ENCODE assay signal across 8 cellular contexts in genomic region chr5:73792687-73793320, GRCh38.
A peak's percentile ranks its signal among the peaks of the same experiment; 100 is the strongest.
DNase-seq lines count a peak whose midpoint lies in the region; ATAC-seq, FAIRE-seq and TF ChIP-seq lines count a peak whose summit lies in the region.

No MANE protein-coding gene starts in this region.

- no peak overlapping the region for H4K8ac ChIP-seq in H1 (ENCODE audit: extremely low read depth, insufficient read depth, low read length)

- peak; percentile 88 to 96 (median 96) for TF ChIP-seq CTCF in H1 (IDR thresholded peaks at IDR 0.05; ENCODE audit: control extremely low read depth in 1 of 3, insufficient read depth in 1 of 3, low read depth in 1 of 3, low read length in 3 of 3)

- no peaks in the 10 kb centered on the region for H3K4me1 Mint-ChIP-seq in activated CD8-positive, alpha-beta T cell treated with anti-CD3 and anti-CD28 coated beads, Interleukin-2, amount 10 ng/mL, durations not matched to agents 7 days and 5 days (ENCODE audit: low read depth)

- H3K9ac ChIP-seq in H1 (replicated peaks in 1 of 4; ENCODE audit: extremely low read depth in 1 of 4, low read depth in 3 of 4, low read length in 3 of 4) = no peak overlapping the region

- H3K4me1 ChIP-seq in H1 (replicated peaks in 1 of 4; ENCODE audit: control insufficient read depth in 3 of 4, insufficient read depth in 4 of 4, low read length in 3 of 4) = peaks cover 0 to 5% (median 0%) of the 10 kb centered on the region in 4 experiments; a peak in 1 of 7 replicates

- no peaks in the 10 kb centered on the region for H4K20me1 ChIP-seq in H1 (replicated peaks in 1 of 2; ENCODE audit: control insufficient read depth in 1 of 2, insufficient read depth in 2 of 2, low read length in 2 of 2)

- no peak overlapping the region for H3K4me2 ChIP-seq in H1 (ENCODE audit: insufficient read depth in 1 of 2, low read depth in 2 of 2, low read length in 2 of 2)

- no peak for TF ChIP-seq POLR2A in H1 (IDR thresholded peaks at IDR 0.05; ENCODE audit: control extremely low read depth in 1 of 2, low read depth in 2 of 2, low read length in 2 of 2)
- TF ChIP-seq POLR2A in GM18505 (IDR thresholded peaks at IDR 0.05; ENCODE audit: borderline replicate concordance, extremely low read depth, insufficient read depth, insufficient read length) = no peak

- H2BK12ac ChIP-seq in H1 (ENCODE audit: low read depth, low read length) = no peak overlapping the region

- no peak overlapping the region for H3K14ac ChIP-seq in H1 (ENCODE audit: insufficient read length)

- H2BK15ac ChIP-seq in H1 (ENCODE audit: low read length) = no peak overlapping the region

- no peak overlapping the region for H4K5ac ChIP-seq in H1 (ENCODE audit: insufficient read length, low read depth, low read length)

- H3K18ac ChIP-seq in H1 (ENCODE audit: extremely low read depth, low read length) = no peak overlapping the region

- H3K27me3 ChIP-seq in H1 (replicated peaks in 1 of 4; ENCODE audit: control insufficient read depth in 3 of 4, extremely low read depth in 1 of 4, insufficient read depth in 3 of 4, low read length in 3 of 4) = peaks cover 0 to 1% (median 0%) of the 10 kb centered on the region in 4 experiments; a peak in 1 of 7 replicates

- H3K23me2 ChIP-seq in H1 (ENCODE audit: low read depth, low read length) = no peaks in the 10 kb centered on the region

- no peak overlapping the region for H3K27ac ChIP-seq in H1 (ENCODE audit: low read depth, low read length)

- no peaks in the 10 kb centered on the region for H3K36me3 Mint-ChIP-seq in activated CD8-positive, alpha-beta T cell treated with anti-CD3 and anti-CD28 coated beads, Interleukin-2, amount 10 ng/mL, durations not matched to agents 7 days and 5 days (ENCODE audit: low read depth)

- no peak overlapping the region for H4K91ac ChIP-seq in H1 (replicated peaks; ENCODE audit: insufficient read length, low read length)

- DNase-seq in GM04504 (ENCODE audit: low read depth) (peak; percentile 46), NCI-H748 (lab: John Stamatoyannopoulos, UW; ENCODE audit: unreplicated experiment) (peak; percentile 68), H1 (ENCODE audit: low read depth in 1 of 2, low spot score in 2 of 2) (peak; percentile 46 to 86), middle frontal gyrus (ENCODE audit: extremely low spot score, low spot score) (peak; percentile 56)
- peak; percentile 75 for DNase-seq in activated CD8-positive, alpha-beta T cell treated with anti-CD3 and anti-CD28 coated beads, Interleukin-2, amount 10 ng/mL, durations not matched to agents 7 days and 5 days
- peak; percentile 43 for DNase-seq in stimulated activated CD8-positive, alpha-beta memory T cell treated with anti-CD3 and anti-CD28 coated beads, Interleukin-7, amount 100 ng/mL, for 24 hours (ENCODE audit: low read depth)

- no peaks in the 10 kb centered on the region for H3K79me2 ChIP-seq in H1 (ENCODE audit: control insufficient read depth in 1 of 2, insufficient read depth in 2 of 2, low read length in 2 of 2)

- H3K4ac ChIP-seq in H1 (replicated peaks; ENCODE audit: insufficient read length, low read depth, low read length) = no peak overlapping the region

- H3K27ac Mint-ChIP-seq in activated CD8-positive, alpha-beta T cell treated with anti-CD3 and anti-CD28 coated beads, Interleukin-2, amount 10 ng/mL, durations not matched to agents 7 days and 5 days = no peak overlapping the region

- no peaks in the 10 kb centered on the region for H3K79me1 ChIP-seq in H1 (ENCODE audit: low read depth, low read length)

- no peak overlapping the region for H3K4me3 ChIP-seq in H1 (ENCODE audit: extremely low read depth in 1 of 4, insufficient read depth in 2 of 4, low read depth in 3 of 4, low read length in 4 of 4)

- no peak overlapping the region for H2AK5ac ChIP-seq in H1 (ENCODE audit: low read depth, low read length)

- peaks cover 14% of the 10 kb centered on the region for H3K27me3 Mint-ChIP-seq in activated CD8-positive, alpha-beta T cell treated with anti-CD3 and anti-CD28 coated beads, Interleukin-2, amount 10 ng/mL, durations not matched to agents 7 days and 5 days (ENCODE audit: low read depth)

- FAIRE-seq in H1 (lab: Jason Lieb, UNC) = peak; percentile 95

- TF ChIP-seq EP300 in H1 (IDR thresholded peaks at IDR 0.05; ENCODE audit: borderline replicate concordance in 1 of 2, low read depth in 2 of 2, low read length in 2 of 2) = no peak

- peak; percentile 73 for ATAC-seq in HG02885 (IDR thresholded peaks at IDR 0.05; ENCODE audit: poor library complexity, unreplicated experiment)
- ATAC-seq in activated CD8-positive, alpha-beta T cell treated with anti-CD3 and anti-CD28 coated beads, Interleukin-2, amount 10 ng/mL, durations not matched to agents 7 days and 5 days = peak; percentile 63
- no peak for ATAC-seq in GM18505 (IDR thresholded peaks at IDR 0.05; ENCODE audit: unreplicated experiment)

- no peak overlapping the region for H3K56ac ChIP-seq in H1 (replicated peaks; ENCODE audit: insufficient read length, low read depth, low read length)

- no peak overlapping the region for H2BK120ac ChIP-seq in H1 (replicated peaks; ENCODE audit: low read depth, low read length)

- TF ChIP-seq RAD21 in H1 (IDR thresholded peaks at IDR 0.05 in 1 of 2, conservative IDR thresholded peaks at IDR 0.05 in 1 of 2; ENCODE audit: low read depth in 2 of 2, low read length in 2 of 2) = peak; percentile 98

- no peak overlapping the region for H3K4me3 Mint-ChIP-seq in activated CD8-positive, alpha-beta T cell treated with anti-CD3 and anti-CD28 coated beads, Interleukin-2, amount 10 ng/mL, durations not matched to agents 7 days and 5 days

- no peak overlapping the region for H2BK5ac ChIP-seq in H1 (ENCODE audit: low read depth, low read length)

- no peak overlapping the region for H3K23ac ChIP-seq in H1 (ENCODE audit: insufficient read length)

- CTCF ChIA-PET in activated CD8-positive, alpha-beta T cell treated with anti-CD3 and anti-CD28 coated beads, Interleukin-2, amount 10 ng/mL, durations not matched to agents 7 days and 5 days (lab: Charles Lee) = interaction anchor here (0.7 to 11.4 kb wide), 15 partner anchors 9 to 281 kb away, joined by 3 to 138 read pairs (median 4); no protein-coding TSS in a partner anchor
- CTCF ChIA-PET in H1 (lab: Charles Lee; ENCODE audit: partially characterized antibody) = interaction anchor here (0.7 to 14.7 kb wide), 32 partner anchors 8 to 866 kb away, joined by 3 to 254 read pairs (median 4); no protein-coding TSS in a partner anchor

- POLR2A ChIA-PET in activated CD8-positive, alpha-beta T cell treated with anti-CD3 and anti-CD28 coated beads, Interleukin-2, amount 10 ng/mL, durations not matched to agents 7 days and 5 days (lab: Charles Lee) = no interaction called here
- POLR2A ChIA-PET in H1 (lab: Charles Lee; ENCODE audit: partially characterized antibody) = no interaction called here

- H3K9me3 Mint-ChIP-seq in activated CD8-positive, alpha-beta T cell treated with anti-CD3 and anti-CD28 coated beads, Interleukin-2, amount 10 ng/mL, durations not matched to agents 7 days and 5 days (ENCODE audit: insufficient read depth) = no peaks in the 10 kb centered on the region

- WGBS in H1 (ENCODE audit: extremely low coverage in 1 of 2, insufficient coverage in 1 of 2, insufficient read length in 1 of 2, insufficient replicate concordance in 2 of 2, low coverage in 1 of 2, low lambda C conversion rate in 2 of 2, missing lambda C conversion rate in 1 of 2), 2 experiments = 0% methylated on average over 2 of the region's 2 CpGs; no CpG with 5 or more reads in 1 of the 2 experiments

- H2AFZ ChIP-seq in H1 (ENCODE audit: low read length) = no peak overlapping the region

- H3K36me3 ChIP-seq in H1 (ENCODE audit: control insufficient read depth in 2 of 4, insufficient read depth in 4 of 4, low read length in 3 of 4) = no peaks in the 10 kb centered on the region

- H2BK20ac ChIP-seq in H1 (ENCODE audit: low read length) = no peak overlapping the region

- H3K9me3 ChIP-seq in H1 (ENCODE audit: insufficient read depth in 2 of 2, low read depth in 1 of 2, low read length in 1 of 2) = no peaks in the 10 kb centered on the region

TF ChIP-seq in H1, 55 proteins besides CTCF, POLR2A, EP300 and RAD21:
- TF ChIP-seq CREB1 (IDR thresholded peaks at IDR 0.05) (no peak), BACH1 (IDR thresholded peaks at IDR 0.05; ENCODE audit: low read length) (no peak), TAF1 (IDR thresholded peaks at IDR 0.05; ENCODE audit: low read depth, low read length) (no peak), JUND (IDR thresholded peaks at IDR 0.05; ENCODE audit: low read length) (peak; percentile 26; the same call in 1 of the 2 replicates), CHD1 (IDR thresholded peaks at IDR 0.05; ENCODE audit: low read depth, low read length) (no peak), TEAD4 (IDR thresholded peaks at IDR 0.05; ENCODE audit: low read depth, low read length) (peak; percentile 90)
